In the genomic region with DNA sequence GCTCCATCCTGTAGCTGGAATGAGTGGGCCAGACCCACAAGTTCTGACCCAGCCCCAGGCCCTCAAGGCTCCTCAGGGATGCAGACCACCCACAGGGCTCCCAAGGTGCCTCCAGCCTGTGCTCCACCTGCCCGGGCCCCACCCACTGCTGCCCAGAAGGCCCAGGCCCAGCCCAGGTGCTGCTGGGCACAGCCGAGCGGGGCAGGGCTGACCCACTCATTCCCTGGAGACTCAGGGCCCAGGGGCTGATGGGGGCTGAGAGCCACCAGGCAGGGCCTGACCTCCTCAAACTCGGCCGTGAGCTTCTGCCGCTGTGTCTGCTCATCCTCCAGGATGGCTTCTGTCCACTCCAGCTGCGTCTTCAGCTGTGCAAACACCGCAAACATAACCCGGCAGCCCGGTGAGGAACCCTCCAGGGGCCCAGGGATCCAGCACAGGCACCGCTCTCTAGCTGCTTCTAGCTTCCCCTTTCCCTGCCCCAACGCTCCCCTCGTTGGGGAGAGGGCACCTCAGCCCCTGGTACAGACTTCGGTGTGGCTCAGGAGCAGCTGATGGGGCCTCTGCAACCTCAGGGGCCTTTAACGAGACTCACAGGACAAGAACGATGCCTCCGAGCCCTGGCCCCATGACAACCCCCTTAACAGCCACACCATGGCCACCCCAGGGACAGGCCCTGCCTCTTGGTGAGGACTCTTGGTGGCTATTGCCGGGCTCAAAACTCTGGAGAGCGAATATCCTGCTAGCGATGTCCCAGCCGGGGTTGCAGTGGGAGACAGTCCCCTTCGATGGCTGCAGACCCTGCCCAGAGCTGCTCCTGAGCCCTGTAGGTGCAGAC, we compare ENCODE assay signal across 13 cellular contexts. TPM values are rescaled to one million over a fixed set of nuclear protein-coding genes. Genes with fewer than 3 reads are reported as not detected.
DNase-seq lines count a peak whose midpoint lies in the region; ATAC-seq and TF ChIP-seq lines count a peak whose summit lies in the region.
"Had no signal": no experiment of that assay in that cellular context is flagged by ENCODE, and none has a peak within 500 bp of the region (broad histone marks: within the 10 kb centered on the region; RNA-seq: fewer than 3 reads in every experiment).

No MANE protein-coding gene starts in this region.

- H3K9ac ChIP-seq in endodermal cell (ENCODE audit: extremely low read depth, low read length, poor library complexity, severe bottlenecking) (no peak overlapping the region), rectal smooth muscle tissue (ENCODE audit: low read length) (no peak overlapping the region)

- H3K27me3 ChIP-seq in endodermal cell (ENCODE audit: control insufficient read depth, insufficient read depth, low read length, poor library complexity, severe bottlenecking) (no peaks in the 10 kb centered on the region), rectal smooth muscle tissue (ENCODE audit: control insufficient read depth, insufficient read depth, low read length) (no peaks in the 10 kb centered on the region)
- H3K27me3 ChIP-seq: dorsolateral prefrontal cortex, MG63 had no signal

- H3K4me1 ChIP-seq in endodermal cell (ENCODE audit: control insufficient read depth, insufficient read depth, low read length): no peaks in the 10 kb centered on the region
- peaks cover 30% of the 10 kb centered on the region for H3K4me1 ChIP-seq in rectal smooth muscle tissue (ENCODE audit: control insufficient read depth, insufficient read depth, low read length)

- TF ChIP-seq CTCF in GM10248 (IDR thresholded peaks at IDR 0.05; ENCODE audit: control extremely low read depth, extremely low read depth, low read depth, missing control alignments): no peak
- TF ChIP-seq CTCF in endodermal cell (conservative IDR thresholded peaks at IDR 0.05): no peak

- no peak overlapping the region for H3K27ac Mint-ChIP-seq in endodermal cell
- H3K27ac Mint-ChIP-seq: stimulated activated effector memory CD8-positive, alpha-beta T cell treated with anti-CD3 and anti-CD28 coated beads, Interleukin-12 subunit alpha, Interleukin-12 subunit beta, amount 100 ng/mL, for 72 hours had no signal

- peaks cover 30% of the 10 kb centered on the region for H3K36me3 Mint-ChIP-seq in endodermal cell (ENCODE audit: low read depth)

- no peaks in the 10 kb centered on the region for H3K9me3 ChIP-seq in endodermal cell (ENCODE audit: control insufficient read depth, low read length)
- H3K9me3 ChIP-seq: MG63, mucosa of descending colon had no signal

- H3K36me3 ChIP-seq in endodermal cell (ENCODE audit: control insufficient read depth, insufficient read depth, low read length) (peaks cover 53% of the 10 kb centered on the region), rectal smooth muscle tissue (ENCODE audit: control insufficient read depth, insufficient read depth, low read length) (peaks cover 23% of the 10 kb centered on the region)

- CTCF ChIA-PET in GM10248 (lab: Yijun Ruan, JAX): interaction anchor here (0.9 to 3.5 kb wide), 6 partner anchors 10 to 282 kb away, joined by 3 to 19 read pairs (median 5); a partner anchor contains a TSS

- no peaks in the 10 kb centered on the region for H3K27me3 Mint-ChIP-seq in endodermal cell (ENCODE audit: insufficient read depth)

- H3K4me3 ChIP-seq in endodermal cell (ENCODE audit: low read length) (no peak overlapping the region), rectal smooth muscle tissue (ENCODE audit: low read length) (no peak overlapping the region)
- H3K4me3 ChIP-seq: dorsolateral prefrontal cortex, MG63, mucosa of descending colon had no signal

- POLR2A ChIA-PET in GM10248 (lab: Yijun Ruan, JAX): no interaction called here

- WGBS in endodermal cell (ENCODE audit: insufficient coverage in 1 of 2, insufficient read length in 1 of 2), 2 experiments: 80 to 82% methylated on average over 13 to 22 of the region's 22 CpGs

- ATAC-seq in HG02870 (IDR thresholded peaks at IDR 0.05; ENCODE audit: unreplicated experiment): no peak
- ATAC-seq: stimulated activated effector memory CD8-positive, alpha-beta T cell treated with anti-CD3 and anti-CD28 coated beads, Interleukin-12 subunit alpha, Interleukin-12 subunit beta, amount 100 ng/mL, for 72 hours had no signal

- H3K4me1 Mint-ChIP-seq in endodermal cell: peaks cover 3% of the 10 kb centered on the region

- DNase-seq in GM10248 (ENCODE audit: extremely low spot score) (peak; percentile 14), NCI-H1092 treated with DMSO at 0.1 percent for 48 hours (lab: John Stamatoyannopoulos, UW) (peak; percentile 28), endodermal cell (peak; percentile 39), HCEC 1CT (no peak), DMS114 treated with DMSO at 0.1 percent for 48 hours (lab: John Stamatoyannopoulos, UW; ENCODE audit: unreplicated experiment) (no peak), 8988T (no peak)
- DNase-seq: activated gamma-delta T cell treated with Interleukin-2 at 50 U/mL for 16 hours, MG63 had no signal

- H3K27ac ChIP-seq in endodermal cell (ENCODE audit: low read depth, low read length) (no peak overlapping the region), rectal smooth muscle tissue (ENCODE audit: low read depth, low read length) (peak overlapping the region; percentile 3)

- H3K9me3 Mint-ChIP-seq in endodermal cell: no peaks in the 10 kb centered on the region
- H3K9me3 Mint-ChIP-seq: stimulated activated effector memory CD8-positive, alpha-beta T cell treated with anti-CD3 and anti-CD28 coated beads, Interleukin-12 subunit alpha, Interleukin-12 subunit beta, amount 100 ng/mL, for 72 hours had no signal

- H3K4me3 Mint-ChIP-seq in endodermal cell: no peak overlapping the region
- H3K4me3 Mint-ChIP-seq: stimulated activated effector memory CD8-positive, alpha-beta T cell treated with anti-CD3 and anti-CD28 coated beads, Interleukin-12 subunit alpha, Interleukin-12 subunit beta, amount 100 ng/mL, for 72 hours had no signal

RNA-seq across cellular contexts. Expression of a gene that starts 46.0 kb away (rescaled TPM):
- total RNA-seq in endodermal cell: 100 to 1,000 TPM; 196 to 204 TPM
- 192 TPM for polyA plus RNA-seq in endodermal cell (2013, experiment 1 of 2)
- 208 TPM for polyA plus RNA-seq in endodermal cell (2013, experiment 2 of 2)

Comparison
In these comparisons a context has a peak if more than half of its experiments do, and no peak if none do; other contexts are left out.
1. DNase-seq: peak in GM10248 (single experiment), NCI-H1092 treated with DMSO at 0.1 percent for 48 hours (single experiment) and endodermal cell (single experiment); none in HCEC 1CT (single experiment), DMS114 treated with DMSO at 0.1 percent for 48 hours (single experiment) and 8988T (single experiment).